Comparison of ENCODE assay signal across 8 cellular contexts in genomic region chr11:117314840-117315239, GRCh38. TPM values are rescaled to one million over a fixed set of nuclear protein-coding genes. Genes with fewer than 3 reads are reported as not detected.
DNase-seq lines count a peak whose midpoint lies in the region; ATAC-seq and TF ChIP-seq lines count a peak whose summit lies in the region.

No MANE protein-coding gene starts in this region.

- H3K27me3 ChIP-seq in GM23248 (replicated peaks; ENCODE audit: insufficient read depth) (no peaks in the 10 kb centered on the region), rectal smooth muscle tissue (ENCODE audit: control insufficient read depth, insufficient read depth, low read length) (no peaks in the 10 kb centered on the region), testis (no peaks in the 10 kb centered on the region)

- no peaks in the 10 kb centered on the region for H3K9me2 ChIP-seq in GM23248 (ENCODE audit: insufficient read depth)

- 0 to 6% methylated on average over 4 to 10 of the region's 10 CpGs for WGBS in GM23248 (ENCODE audit: low coverage in 1 of 2, low lambda C conversion rate in 2 of 2, missing lambda C conversion rate in 2 of 2), 2 experiments
- WGBS in testis, 2 donors, result 14 to 18% methylated on average over 10 of the region's 10 CpGs

- H3K27ac ChIP-seq in GM23248 (no peak overlapping the region), rectal smooth muscle tissue (ENCODE audit: low read depth, low read length) (no peak overlapping the region), testis (no peak overlapping the region)

- H3K4me3 ChIP-seq in GM23248, result peak overlapping the region; percentile 95
- H3K4me3 ChIP-seq in fibroblast of villous mesenchyme (ENCODE audit: low read depth, low read length), result peak overlapping the region; percentile 82
- peak overlapping the region; percentile 88 for H3K4me3 ChIP-seq in rectal smooth muscle tissue (ENCODE audit: low read length)
- peak overlapping the region in 1 of 2 donors; percentile 67 for H3K4me3 ChIP-seq in testis

- H3K9me3 ChIP-seq in GM23248 (ENCODE audit: low read depth) (no peaks in the 10 kb centered on the region), T-helper 17 cell (ENCODE audit: control insufficient read depth, low read length, poor library complexity, severe bottlenecking) (no peaks in the 10 kb centered on the region), testis (no peaks in the 10 kb centered on the region)

- intact Hi-C loops in testis (cut with DNase I; ENCODE audit: low total_unique reads), result no loop called here

- TF ChIP-seq CTCF in fibroblast of villous mesenchyme (IDR thresholded peaks at IDR 0.05; ENCODE audit: insufficient read depth, low read depth, low read length) (no peak), testis (IDR thresholded peaks at IDR 0.05) (no peak)

- peak overlapping the region; percentile 91 for H3K4me2 ChIP-seq in GM23248 (ENCODE audit: unreplicated experiment)

- H3K4me1 Mint-ChIP-seq in T-helper 17 cell, result peaks cover 14% of the 10 kb centered on the region

- DNase-seq in GM23248, result peak; percentile 34
- DNase-seq in T-helper 17 cell, result no peak
- no peak for DNase-seq in fibroblast of villous mesenchyme (ENCODE audit: low read depth)
- DNase-seq in NCI-H2029 (lab: John Stamatoyannopoulos, UW), result no peak
- no peak for DNase-seq in testis

- peaks cover 29% of the 10 kb centered on the region for H3K27me3 Mint-ChIP-seq in T-helper 17 cell

- no peak overlapping the region for H3K27ac Mint-ChIP-seq in T-helper 17 cell

- no peak for TF ChIP-seq POLR2A in testis (IDR thresholded peaks at IDR 0.05)

- H3F3A ChIP-seq in GM23248 (ENCODE audit: insufficient read depth), result peaks cover 11% of the 10 kb centered on the region; the same call in 1 of the 2 replicates

- H3K36me3 ChIP-seq in GM23248 (ENCODE audit: low read depth) (no peaks in the 10 kb centered on the region), rectal smooth muscle tissue (ENCODE audit: control insufficient read depth, insufficient read depth, low read length) (no peaks in the 10 kb centered on the region), testis (ENCODE audit: low read depth, missing control alignments) (no peaks in the 10 kb centered on the region)

- H2AFZ ChIP-seq in GM23248, result peak overlapping the region; percentile 99

- peaks cover 3% of the 10 kb centered on the region for H3K36me3 Mint-ChIP-seq in T-helper 17 cell (ENCODE audit: low read depth)

- H3K9ac ChIP-seq in GM23248, result peak overlapping the region; percentile 81
- no peak overlapping the region for H3K9ac ChIP-seq in rectal smooth muscle tissue (ENCODE audit: low read length)

- peak overlapping the region; percentile 80 for H3K4me3 Mint-ChIP-seq in T-helper 17 cell

- in situ Hi-C loops in GM23248 (cut with MboI), result no loop called here

- no peak for ATAC-seq in T-helper 17 cell
- no peak for ATAC-seq in GM19463 (IDR thresholded peaks at IDR 0.05; ENCODE audit: unreplicated experiment)
- no peak for ATAC-seq in HG03469 (IDR thresholded peaks at IDR 0.05; ENCODE audit: unreplicated experiment)

- peaks cover 35% of the 10 kb centered on the region for H3K4me1 ChIP-seq in GM23248 (ENCODE audit: insufficient read depth)
- H3K4me1 ChIP-seq in rectal smooth muscle tissue (ENCODE audit: control insufficient read depth, insufficient read depth, low read length), result peaks cover 5% of the 10 kb centered on the region
- H3K4me1 ChIP-seq in testis, result peaks cover 20% of the 10 kb centered on the region

- no peaks in the 10 kb centered on the region for H4K20me1 ChIP-seq in GM23248 (ENCODE audit: insufficient read depth)

- H3K79me2 ChIP-seq in GM23248 (ENCODE audit: insufficient read depth), result peaks cover 41% of the 10 kb centered on the region

RNA-seq across cellular contexts. Expression of gene BACE1, which starts 1.2 kb away (rescaled TPM):
- 40.5 and 45.8 TPM in 2 replicates for total RNA-seq in GM23248 (2014; rRNA removed; shearing (Covaris generic))
- polyA plus RNA-seq in GM23248 (2016; fragmentation: Nextera tagmentation; extraction: Ambion mirVana) (14.4 and 15.0 TPM in 2 replicates), testis (ENCODE audit: insufficient read depth, low read depth, low replicate concordance) (50.4 TPM)
- total RNA-seq in T-helper 17 cell (1 to 10 TPM; 2.0 to 3.5 TPM), fibroblast of villous mesenchyme (28.0 and 31.5 TPM in 2 replicates), testis (10 to 100 TPM; 24.7 to 32.5 TPM)

RNA-seq across cellular contexts. Expression of gene CEP164, which starts 12.8 kb away (rescaled TPM):
- total RNA-seq in GM23248 (2014; rRNA removed; shearing (Covaris generic)), result 30.9 and 48.2 TPM in 2 replicates
- 20.0 and 20.3 TPM in 2 replicates for polyA plus RNA-seq in GM23248 (2016; fragmentation: Nextera tagmentation; extraction: Ambion mirVana)
- total RNA-seq in T-helper 17 cell, result 10 to 100 TPM; 46.7 to 52.6 TPM
- 30.3 and 33.7 TPM in 2 replicates for total RNA-seq in fibroblast of villous mesenchyme
- 100 to 1,000 TPM in 1 of 2 donors, 10 to 100 TPM in 1; 83.3 to 157 TPM for total RNA-seq in testis
- 111 TPM for polyA plus RNA-seq in testis (ENCODE audit: insufficient read depth, low read depth, low replicate concordance)

RNA-seq across cellular contexts. Expression of gene BACE1-AS, which starts 23.7 kb away (rescaled TPM):
- total RNA-seq in GM23248 (2014; rRNA removed; shearing (Covaris generic)), result 1.5 and 3.2 TPM in 2 replicates
- polyA plus RNA-seq in GM23248 (2016; fragmentation: Nextera tagmentation; extraction: Ambion mirVana), result 6.6 and 7.0 TPM in 2 replicates
- total RNA-seq in T-helper 17 cell, result 1 to 10 TPM; 4.3 to 4.5 TPM
- total RNA-seq in fibroblast of villous mesenchyme, result 2.6 and 3.5 TPM in 2 replicates
- 10 to 100 TPM; 13.8 to 17.9 TPM for total RNA-seq in testis
- 11.2 TPM for polyA plus RNA-seq in testis (ENCODE audit: insufficient read depth, low read depth, low replicate concordance)
